ENCODE assay signal across 21 cellular contexts in the genomic region with DNA sequence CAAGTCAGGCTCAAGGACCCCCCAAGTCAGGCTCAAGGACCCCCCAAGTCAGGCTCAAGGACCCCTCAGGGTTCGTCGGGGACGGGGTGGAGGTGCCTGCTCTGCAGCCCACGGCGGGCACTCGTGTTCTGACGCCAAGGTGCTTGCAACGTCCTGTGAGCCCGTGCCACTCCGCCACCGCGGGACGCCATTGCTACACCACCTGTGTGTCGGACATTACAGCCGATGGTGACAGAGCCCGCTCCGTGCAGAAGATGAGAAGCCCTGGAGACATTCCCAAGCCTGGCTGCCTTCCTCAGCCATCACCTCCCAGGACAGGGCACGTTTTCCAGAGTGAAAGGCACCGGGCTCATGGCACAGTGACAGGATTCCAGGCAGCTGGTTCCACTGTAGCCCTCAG.
DNase-seq lines count a peak whose midpoint lies in the region; FAIRE-seq and TF ChIP-seq lines count a peak whose summit lies in the region.
"Had no signal": no experiment of that assay in that cellular context is flagged by ENCODE, and none has a peak within 500 bp of the region (broad histone marks: within the 10 kb centered on the region; RNA-seq: fewer than 3 reads in every experiment).

No MANE protein-coding gene starts in this region.

- DNase-seq in neuronal stem cell (ENCODE audit: low spot score), result no peak
- DNase-seq in spleen, result peak; percentile 71
- no peak for DNase-seq in NCI-H524 (lab: John Stamatoyannopoulos, UW)
- DNase-seq in stimulated activated CD4-positive, alpha-beta T cell treated with anti-CD3 and anti-CD28 coated beads, Interleukin-4, amount 100 ng/mL, for 4 hours, result no peak
- DNase-seq in GM12892 (ENCODE audit: insufficient read length), result no peak
- no peak for DNase-seq in central memory CD4-positive, alpha-beta T cell
- DNase-seq: 8988T; C1 segment of cervical spinal cord; CD4-positive, CD25-positive, alpha-beta regulatory T cell; COR-L47; DMS 273 treated with DMSO at 0.1 percent for 48 hours; DMS53; DND-41; EL; HFFc6 had no signal

- no peak overlapping the region for H2BK5ac ChIP-seq in neuronal stem cell (ENCODE audit: low read length)

- H4K20me1 ChIP-seq in BLaER1 treated with 17β-estradiol and CSF1 and Interleukin-3, amounts not matched to agents 10 nM and 100 nM, result peaks cover 0 to 28% (median 0%) of the 10 kb centered on the region in 11 experiments; a peak in 8 of 22 replicates

- H2BK15ac ChIP-seq in neuronal stem cell (ENCODE audit: low read length), result no peak overlapping the region

- H2BK120ac ChIP-seq in neuronal stem cell (ENCODE audit: low read depth, low read length), result no peak overlapping the region

- TF ChIP-seq CTCF in spleen (IDR thresholded peaks at IDR 0.05 in 8 of 11, conservative IDR thresholded peaks at IDR 0.05 in 3 of 11), result no peak

- H2AK5ac ChIP-seq in neuronal stem cell (ENCODE audit: low read depth, low read length), result no peak overlapping the region

- peaks cover 0 to 5% (median 0%) of the 10 kb centered on the region in 11 experiments; a peak in 1 of 22 replicates for H3K36me3 ChIP-seq in BLaER1 treated with 17β-estradiol and CSF1 and Interleukin-3, amounts not matched to agents 10 nM and 100 nM
- H3K36me3 ChIP-seq in neuronal stem cell (replicated peaks in 1 of 2; ENCODE audit: control insufficient read depth in 2 of 2, insufficient read depth in 2 of 2, low read length in 2 of 2), result no peaks in the 10 kb centered on the region
- H3K36me3 ChIP-seq in spleen, result no peaks in the 10 kb centered on the region

- no peak overlapping the region for H3K27ac ChIP-seq in BLaER1 treated with 17β-estradiol and CSF1 and Interleukin-3, amounts not matched to agents 10 nM and 100 nM
- no peak overlapping the region for H3K27ac ChIP-seq in neuronal stem cell (replicated peaks; ENCODE audit: low read length)
- H3K27ac ChIP-seq in spleen, result no peak overlapping the region

- H3K4me1 ChIP-seq in BLaER1 treated with 17β-estradiol and CSF1 and Interleukin-3, amounts not matched to agents 10 nM and 100 nM, result peaks cover 7 to 18% (median 13%) of the 10 kb centered on the region in 10 experiments; a peak in 18 of 20 replicates
- H3K4me1 ChIP-seq in neuronal stem cell (ENCODE audit: control insufficient read depth in 2 of 2, insufficient read depth in 1 of 2, low read depth in 1 of 2, low read length in 2 of 2) (no peaks in the 10 kb centered on the region), spleen (no peaks in the 10 kb centered on the region)

- H3K4ac ChIP-seq in neuronal stem cell (ENCODE audit: low read length), result no peak overlapping the region

- H3K4me2 ChIP-seq in BLaER1 treated with 17β-estradiol and CSF1 and Interleukin-3, amounts not matched to agents 10 nM and 100 nM, result peak overlapping the region in 8 of 11 experiments; percentile 69 to 88 (median 84); a peak in 12 of 22 replicates
- H3K4me2 ChIP-seq in neuronal stem cell (ENCODE audit: insufficient read depth, low read length, poor library complexity, severe bottlenecking), result no peak overlapping the region
- H3K4me2 ChIP-seq: GM23338 had no signal

- WGBS in neuronal stem cell (ENCODE audit: extremely low coverage in 2 of 2, insufficient read length in 2 of 2, insufficient replicate concordance in 1 of 2), 2 donors, result no CpG with 5 or more reads among the region's 19 CpGs
- 87 to 96% (median 93%) methylated on average over 10 to 19 of the region's 19 CpGs for WGBS in spleen, 5 donors

- TF ChIP-seq POLR2A in spleen (IDR thresholded peaks at IDR 0.05) (no peak), GM12892 (IDR thresholded peaks at IDR 0.05; ENCODE audit: low read depth, low read length) (no peak)

- peaks cover 21 to 28% (median 25%) of the 10 kb centered on the region in 11 experiments for H3K9me3 ChIP-seq in BLaER1 treated with 17β-estradiol and CSF1 and Interleukin-3, amounts not matched to agents 10 nM and 100 nM (replicated peaks in 1 of 11)
- H3K9me3 ChIP-seq in neuronal stem cell (replicated peaks in 1 of 2; ENCODE audit: control insufficient read depth in 2 of 2, insufficient read depth in 1 of 2, low read depth in 1 of 2, low read length in 2 of 2) (peaks cover 3 to 6% of the 10 kb centered on the region in 2 donors), spleen (peaks cover 6 to 37% (median 26%) of the 10 kb centered on the region in 8 donors)

- H3K4me3 ChIP-seq in BLaER1 treated with 17β-estradiol and CSF1 and Interleukin-3, amounts not matched to agents 10 nM and 100 nM, result no peak overlapping the region
- no peak overlapping the region for H3K4me3 ChIP-seq in neuronal stem cell (ENCODE audit: low read length in 2 of 2)
- H3K4me3 ChIP-seq in spleen, result no peak overlapping the region
- H3K4me3 ChIP-seq: GM12878, GM23338 had no signal

- H4K91ac ChIP-seq in neuronal stem cell (ENCODE audit: low read depth, low read length, poor library complexity), result no peak overlapping the region

- FAIRE-seq in GM12892 (lab: Jason Lieb, UNC), result no peak
- FAIRE-seq: GM12878, GM19239, H54, HepG2 had no signal

- no peak overlapping the region for H3K18ac ChIP-seq in neuronal stem cell (ENCODE audit: low read length)

- H2BK12ac ChIP-seq in neuronal stem cell (ENCODE audit: low read length), result no peak overlapping the region

- H2AFZ ChIP-seq in neuronal stem cell (ENCODE audit: low read length), result no peak overlapping the region
- H2AFZ ChIP-seq: GM23338 had no signal

- peak overlapping the region; percentile 89 for H3K23ac ChIP-seq in neuronal stem cell (ENCODE audit: low read depth, low read length, poor library complexity)

- H3K27me3 ChIP-seq in BLaER1 treated with 17β-estradiol and CSF1 and Interleukin-3, amounts not matched to agents 10 nM and 100 nM, result peaks cover 0 to 10% (median 0%) of the 10 kb centered on the region in 11 experiments; a peak in 1 of 22 replicates
- H3K27me3 ChIP-seq in neuronal stem cell (ENCODE audit: control insufficient read depth in 3 of 3, insufficient read depth in 3 of 3, low read depth in 1 of 3, low read length in 3 of 3) (no peaks in the 10 kb centered on the region), spleen (replicated peaks in 1 of 7) (no peaks in the 10 kb centered on the region)

- peak overlapping the region; percentile 48 for H4K8ac ChIP-seq in neuronal stem cell (ENCODE audit: low read depth, low read length)

- intact Hi-C loops in spleen (cut with DNase I; ENCODE audit: low total_unique reads), result no loop called here

- no peak overlapping the region for H3K14ac ChIP-seq in neuronal stem cell (ENCODE audit: low read length)

- peaks cover 6% of the 10 kb centered on the region for H3K79me1 ChIP-seq in neuronal stem cell (ENCODE audit: low read depth, low read length)

- no peak overlapping the region for H3K9ac ChIP-seq in BLaER1 treated with 17β-estradiol and CSF1 and Interleukin-3, amounts not matched to agents 10 nM and 100 nM
- no peak overlapping the region for H3K9ac ChIP-seq in neuronal stem cell (ENCODE audit: low read depth, low read length, poor library complexity)
